In genomic region chr7:151631968-151632749, GRCh38 we compare ENCODE assay signal across 8 cellular contexts.
DNase-seq lines count a peak whose midpoint lies in the region; ATAC-seq lines count a peak whose summit lies in the region.

No MANE protein-coding gene starts in this region.

- peaks cover 0 to 2% of the 10 kb centered on the region in 2 donors for H3K9me3 Mint-ChIP-seq in effector memory CD8-positive, alpha-beta T cell

- H3K4me1 Mint-ChIP-seq in effector memory CD8-positive, alpha-beta T cell (ENCODE audit: low read depth in 2 of 2): peaks cover 21 to 29% of the 10 kb centered on the region in 2 donors

- H3K27ac Mint-ChIP-seq in effector memory CD8-positive, alpha-beta T cell: peak overlapping the region; percentile 96

- peak; percentile 44 for ATAC-seq in HG03378 (IDR thresholded peaks at IDR 0.05; ENCODE audit: unreplicated experiment)
- peak; percentile 77 for ATAC-seq in effector memory CD8-positive, alpha-beta T cell (replicated peaks)

- peaks cover 6% of the 10 kb centered on the region for H3K36me3 Mint-ChIP-seq in effector memory CD8-positive, alpha-beta T cell (ENCODE audit: insufficient read depth)

- peak overlapping the region; percentile 93 to 96 for H3K4me3 Mint-ChIP-seq in effector memory CD8-positive, alpha-beta T cell

- DNase-seq in CD1c-positive myeloid dendritic cell (ENCODE audit: extremely low spot score) (peak; percentile 95), GM19238 (ENCODE audit: insufficient read length, low spot score) (peak; percentile 82), NCI-H748 treated with DMSO at 0.1 percent for 48 hours (lab: John Stamatoyannopoulos, UW) (peak; percentile 81), mesenteric fat pad (ENCODE audit: low spot score) (peak; percentile 96)
- peak; percentile 80 to 85 for DNase-seq in activated CD8-positive, alpha-beta memory T cell treated with anti-CD3 and anti-CD28 coated beads for 4 hours (ENCODE audit: low read depth in 2 of 2)
- peak; percentile 86 to 89 (median 87) for DNase-seq in effector memory CD8-positive, alpha-beta T cell
- DNase-seq in stimulated activated CD8-positive, alpha-beta memory T cell treated with anti-CD3 and anti-CD28 coated beads, Interleukin-15, amount 100 ng/mL, for 4 hours (ENCODE audit: low read depth in 2 of 2): peak; percentile 77 to 89

- H3K27me3 Mint-ChIP-seq in effector memory CD8-positive, alpha-beta T cell: no peaks in the 10 kb centered on the region

Comparison
In these comparisons a context has a peak if more than half of its experiments do, and no peak if none do; other contexts are left out.
1. Peak in every context shown above with its lines: DNase-seq and ATAC-seq.